In genomic region chr19:41311072-41311471, GRCh38 we compare ENCODE assay signal across 8 cellular contexts. TPM values are rescaled to one million over a fixed set of nuclear protein-coding genes. Genes with fewer than 3 reads are reported as not detected.
DNase-seq lines count a peak whose midpoint lies in the region; ATAC-seq, FAIRE-seq and TF ChIP-seq lines count a peak whose summit lies in the region.

No MANE protein-coding gene starts in this region.

- no peak for TF ChIP-seq CTCF in Panc1 (IDR thresholded peaks at IDR 0.05)
- TF ChIP-seq CTCF in epithelial cell of proximal tubule (conservative IDR thresholded peaks at IDR 0.05; ENCODE audit: low read depth, low read length), result no peak
- TF ChIP-seq CTCF in mucosa of descending colon (IDR thresholded peaks at IDR 0.05), result no peak

- H3K4ac ChIP-seq in trophoblast cell (ENCODE audit: low read depth, low read length), result no peak overlapping the region

- H3K4me1 ChIP-seq in Panc1 (ENCODE audit: control insufficient read depth, insufficient read depth, low read length), result peaks cover 15% of the 10 kb centered on the region
- H3K4me1 ChIP-seq in trophoblast cell (ENCODE audit: control insufficient read depth in 1 of 2, insufficient read depth in 2 of 2, low read length in 2 of 2), result peaks cover 5 to 13% of the 10 kb centered on the region in 2 experiments
- H3K4me1 ChIP-seq in mucosa of descending colon (ENCODE audit: low read depth), result peaks cover 23% of the 10 kb centered on the region

- H3K9me3 ChIP-seq in Panc1 (ENCODE audit: control insufficient read depth, insufficient read depth, low read depth, low read length), result no peaks in the 10 kb centered on the region
- H3K9me3 ChIP-seq in trophoblast cell (ENCODE audit: insufficient read depth, low read depth, low read length), result no peaks in the 10 kb centered on the region
- no peaks in the 10 kb centered on the region for H3K9me3 ChIP-seq in mucosa of descending colon

- in situ Hi-C loops in Panc1 (cut with HindIII; ENCODE audit: low pct_unique_long_range_greater_than_20kb, low sequenced_read_pairs), result no loop called here

- H2BK5ac ChIP-seq in trophoblast cell (ENCODE audit: low read depth, low read length, poor library complexity), result no peak overlapping the region

- DNase-seq in EH (ENCODE audit: low read depth) (peak; percentile 29), Panc1 (ENCODE audit: low read depth, low spot score) (no peak), epithelial cell of proximal tubule (ENCODE audit: low read depth) (no peak), trophoblast cell (no peak), GM19239 (ENCODE audit: insufficient read length, low spot score) (no peak), mucosa of descending colon (no peak)

- H3K23ac ChIP-seq in trophoblast cell (ENCODE audit: low read length), result no peak overlapping the region

- intact Hi-C loops in Panc1 (cut with micrococcal nuclease; ENCODE audit: unreplicated experiment), result no loop called here
- intact Hi-C loops in mucosa of descending colon (cut with DNase I, micrococcal nuclease), result no loop called here

- H3K18ac ChIP-seq in trophoblast cell (ENCODE audit: low read length), result no peak overlapping the region

- H2AFZ ChIP-seq in trophoblast cell (ENCODE audit: insufficient read depth, low read length, poor library complexity), result no peak overlapping the region

- no peak overlapping the region for H2AK5ac ChIP-seq in trophoblast cell (ENCODE audit: low read length)

- H3K14ac ChIP-seq in trophoblast cell (ENCODE audit: low read length), result no peak overlapping the region

- H3K4me3 ChIP-seq in Panc1 (ENCODE audit: low read depth in 2 of 2, low read length in 2 of 2), result peak overlapping the region; percentile 63 to 75
- peak overlapping the region; percentile 70 for H3K4me3 ChIP-seq in epithelial cell of proximal tubule (ENCODE audit: low read depth, low read length)
- no peak overlapping the region for H3K4me3 ChIP-seq in trophoblast cell (ENCODE audit: low read depth, low read length)
- no peak overlapping the region for H3K4me3 ChIP-seq in mucosa of descending colon

- no peak overlapping the region for H2BK12ac ChIP-seq in trophoblast cell (ENCODE audit: low read length)

- H4K8ac ChIP-seq in trophoblast cell (ENCODE audit: low read depth, low read length), result no peak overlapping the region

- no peak overlapping the region for H4K12ac ChIP-seq in trophoblast cell (ENCODE audit: low read depth, low read length)

- CTCF ChIA-PET in Panc1 (lab: Charles Lee), result no interaction called here

- H3K79me1 ChIP-seq in trophoblast cell (ENCODE audit: low read length), result peaks cover 8% of the 10 kb centered on the region

- H3K27me3 ChIP-seq in Panc1 (ENCODE audit: control insufficient read depth, insufficient read depth, low read length), result no peaks in the 10 kb centered on the region
- H3K27me3 ChIP-seq in trophoblast cell (ENCODE audit: insufficient read depth, low read length), result no peaks in the 10 kb centered on the region

- peaks cover 4% of the 10 kb centered on the region for H3K79me2 ChIP-seq in trophoblast cell (ENCODE audit: control insufficient read depth, insufficient read depth, low read length, poor library complexity)

- H3K36me3 ChIP-seq in Panc1 (ENCODE audit: control insufficient read depth, insufficient read depth, low read length), result peaks cover 2% of the 10 kb centered on the region; the same call in 1 of the 2 replicates
- H3K36me3 ChIP-seq in trophoblast cell (ENCODE audit: control insufficient read depth in 1 of 2, insufficient read depth in 2 of 2, low read length in 2 of 2), result peaks cover 30 to 39% of the 10 kb centered on the region in 2 experiments
- no peaks in the 10 kb centered on the region for H3K36me3 ChIP-seq in mucosa of descending colon (ENCODE audit: low read depth)

- POLR2A ChIA-PET in Panc1 (lab: Charles Lee), result no interaction called here

- no TSS peak for BruUV-seq in Panc1 (replicated peaks; lab: Mats Ljungman, UMichigan)

- no peak overlapping the region for H2BK120ac ChIP-seq in trophoblast cell (ENCODE audit: insufficient read depth, low read length, poor library complexity)

- no peak overlapping the region for H3K9ac ChIP-seq in trophoblast cell (ENCODE audit: low read length)

- no peak for ATAC-seq in Panc1
- ATAC-seq in HG02938 (IDR thresholded peaks at IDR 0.05; ENCODE audit: unreplicated experiment), result no peak
- ATAC-seq in GM21723 (IDR thresholded peaks at IDR 0.05; ENCODE audit: unreplicated experiment), result no peak
- ATAC-seq in mucosa of descending colon, result no peak

- H3K27ac ChIP-seq in Panc1 (ENCODE audit: low read length), result peak overlapping the region; percentile 89
- no peak overlapping the region for H3K27ac ChIP-seq in trophoblast cell (ENCODE audit: low read depth, low read length)

- no CpG with 5 or more reads among the region's 5 CpGs for WGBS in trophoblast cell (ENCODE audit: extremely low coverage, insufficient coverage, insufficient read length)

- H3K4me2 ChIP-seq in trophoblast cell (ENCODE audit: low read length), result peak overlapping the region; percentile 78

- FAIRE-seq in GM19239 (lab: Jason Lieb, UNC), result no peak

- no peak overlapping the region for H4K91ac ChIP-seq in trophoblast cell (ENCODE audit: low read depth, low read length)

RNA-seq across cellular contexts. Expression of gene CCDC97, which starts 1.1 kb away (rescaled TPM):
- total RNA-seq in Panc1 (2021; ENCODE audit: unreplicated experiment), result 25.5 TPM
- polyA plus RNA-seq in Panc1 (2012; ENCODE audit: insufficient read length), result 23.1 TPM
- 11.4 and 11.6 TPM in 2 replicates for total RNA-seq in epithelial cell of proximal tubule
- polyA plus RNA-seq in trophoblast cell (2013), result 24.7 and 26.3 TPM in 2 replicates
- total RNA-seq in mucosa of descending colon, result 10 to 100 TPM; 26.2 to 29.6 (median 27.0) TPM

RNA-seq across cellular contexts. Expression of gene TGFB1, which starts 42.6 kb away (rescaled TPM):
- total RNA-seq in Panc1 (2021; ENCODE audit: unreplicated experiment), result 42.6 TPM
- 57.9 TPM for polyA plus RNA-seq in Panc1 (2012; ENCODE audit: insufficient read length)
- 8.5 and 24.3 TPM in 2 replicates for total RNA-seq in epithelial cell of proximal tubule
- polyA plus RNA-seq in trophoblast cell (2013), result 140 and 142 TPM in 2 replicates
- total RNA-seq in mucosa of descending colon, result 10 to 100 TPM in 2 of 3 donors, 1 to 10 TPM in 1; 8.2 to 39.6 (median 21.8) TPM

RNA-seq across cellular contexts. Expression of gene HNRNPUL1, which starts 46.9 kb away (rescaled TPM):
- total RNA-seq in Panc1 (2021; ENCODE audit: unreplicated experiment), result 183 TPM
- polyA plus RNA-seq in Panc1 (2012; ENCODE audit: insufficient read length), result 148 TPM
- total RNA-seq in epithelial cell of proximal tubule, result 154 and 177 TPM in 2 replicates
- polyA plus RNA-seq in trophoblast cell (2013), result 233 and 238 TPM in 2 replicates
- total RNA-seq in mucosa of descending colon, result 100 to 1,000 TPM; 155 to 234 (median 190) TPM

RNA-seq across cellular contexts. Expression of gene B9D2, which starts 52.9 kb away (rescaled TPM):
- total RNA-seq in Panc1 (2021; ENCODE audit: unreplicated experiment), result 7.1 TPM
- 9.8 TPM for polyA plus RNA-seq in Panc1 (2012; ENCODE audit: insufficient read length)
- 5.3 and 22.9 TPM in 2 replicates for total RNA-seq in epithelial cell of proximal tubule
- polyA plus RNA-seq in trophoblast cell (2013), result 3.2 TPM in 2 replicates
- total RNA-seq in mucosa of descending colon, result 10 to 100 TPM in 1 of 3 donors, 1 to 10 TPM in 2; 7.0 to 11.3 (median 9.1) TPM

Comparison
In these comparisons a context has a peak if more than half of its experiments do, and no peak if none do; other contexts are left out.
1. H3K4me3 ChIP-seq: peak in Panc1 (2 of 2) and epithelial cell of proximal tubule (single experiment); none in trophoblast cell (single experiment) and mucosa of descending colon (single experiment).